Comparison of ENCODE assay signal across 1 cellular context in the genomic region with DNA sequence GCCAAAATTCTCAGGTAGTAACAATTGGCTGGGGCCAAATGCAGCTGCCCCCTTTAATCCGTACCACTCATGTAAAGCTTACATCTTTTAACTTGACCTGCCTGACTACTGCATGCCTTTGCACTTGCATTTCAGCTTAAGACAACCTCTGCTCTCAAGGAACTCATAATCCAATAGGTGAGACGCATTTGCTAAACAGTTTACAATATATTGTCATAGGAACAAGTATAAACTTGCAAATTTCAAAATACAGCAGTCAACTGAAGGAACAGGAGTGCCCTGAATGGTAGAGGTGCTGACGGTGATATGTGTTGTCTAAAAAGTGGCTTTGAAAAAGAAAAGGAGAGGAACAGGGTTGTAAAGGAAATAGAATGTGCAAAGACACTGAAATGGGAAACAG.
TF ChIP-seq lines count a peak whose summit lies in the region.

No MANE protein-coding gene starts in this region.

TF ChIP-seq in HepG2, 621 proteins besides CTCF, POLR2A, EP300 and RAD21:
- TF ChIP-seq JUN (CRISPR knock-in tag; IDR thresholded peaks at IDR 0.05) (0 out of 2 replicates have a peak, but pooled peaks have one; percentile 35), ZBTB42 (CRISPR knock-in tag; IDR thresholded peaks at IDR 0.05) (0 out of 2 replicates have a peak, but pooled peaks have one; percentile 10), REPIN1 (CRISPR knock-in tag; IDR thresholded peaks at IDR 0.05; ENCODE audit: borderline replicate concordance, low read depth) (0 out of 2 replicates have a peak, but pooled peaks have one; percentile 4), BCL6 (CRISPR knock-in tag; IDR thresholded peaks at IDR 0.05) (peak; percentile 28; the same call in 1 of the 2 replicates), ZNF124 (CRISPR knock-in tag; IDR thresholded peaks at IDR 0.05) (no peak), ZKSCAN8 (CRISPR knock-in tag; IDR thresholded peaks at IDR 0.05; ENCODE audit: borderline replicate concordance) (0 out of 2 replicates have a peak, but pooled peaks have one; percentile 4)
